In genomic region chr7:5045558-5046396, GRCh38 we compare ENCODE assay signal across 8 cellular contexts. TPM values are rescaled to one million over a fixed set of nuclear protein-coding genes. Genes with fewer than 3 reads are reported as not detected.
DNase-seq lines count a peak whose midpoint lies in the region; ATAC-seq, FAIRE-seq and TF ChIP-seq lines count a peak whose summit lies in the region.

Gene RBAK, plus strand, starts transcription at chr7:5045860. Its CDS starts 2,217 bp downstream, at chr7:5048077.

- peak; percentile 99 for ATAC-seq in GM19372 (IDR thresholded peaks at IDR 0.05; ENCODE audit: low read depth, unreplicated experiment)
- ATAC-seq in HG03521 (IDR thresholded peaks at IDR 0.05; ENCODE audit: unreplicated experiment) = peak; percentile 99
- ATAC-seq in HepG2 = peak; percentile 99

- TF ChIP-seq CTCF in CD14-positive monocyte (IDR thresholded peaks at IDR 0.05) (no peak), HepG2 (CRISPR knock-in tag; IDR thresholded peaks at IDR 0.05) (no peak; the same call in 1 of the 2 replicates)

- H3K4me2 ChIP-seq in HepG2 (ENCODE audit: low read depth, low read length) = peak within 1 kb of the TSS; percentile 77

- peaks cover 0 to 23% (median 14%) of the 10 kb centered on the region in 7 donors for H3K9me3 Mint-ChIP-seq in CD14-positive monocyte
- no peaks in the 10 kb centered on the region for H3K9me3 Mint-ChIP-seq in dendritic cell treated with granulocyte-macrophage colony-stimulating factor and Interleukin-4, amounts not matched to agents 40 ng/mL and 50 ng/mL, for 4 days

- in situ Hi-C loops in HepG2 (cut with HindIII; ENCODE audit: extremely low pct_ligation_motif_present, low pct_unique_long_range_greater_than_20kb) = no loop called here

- peak within 1 kb of the TSS; percentile 93 for H3K9ac ChIP-seq in HepG2 (ENCODE audit: insufficient read depth, low read depth, low read length)

- H3K4me1 ChIP-seq in HepG2 (ENCODE audit: insufficient read depth, low read length) = peaks cover 10% of the 10 kb centered on the region

- no peaks in the 10 kb centered on the region for H3K27me3 ChIP-seq in HepG2 (ENCODE audit: control insufficient read depth in 1 of 2, insufficient read depth in 2 of 2, low read length in 2 of 2)

- H3K27me3 Mint-ChIP-seq in CD14-positive monocyte (ENCODE audit: low read depth in 3 of 3) = peaks cover 5 to 9% (median 6%) of the 10 kb centered on the region in 3 donors
- H3K27me3 Mint-ChIP-seq in dendritic cell treated with granulocyte-macrophage colony-stimulating factor and Interleukin-4, amounts not matched to agents 40 ng/mL and 50 ng/mL, for 4 days = peaks cover 10% of the 10 kb centered on the region

- TF ChIP-seq POLR2A in HepG2 (IDR thresholded peaks at IDR 0.05; ENCODE audit: insufficient read depth in 1 of 2, low read depth in 2 of 2, low read length in 2 of 2) = peak; percentile 71 to 90

- intact Hi-C loops in CD14-positive monocyte (cut with micrococcal nuclease) (no loop called here), HepG2 (cut with micrococcal nuclease; ENCODE audit: unreplicated experiment) (no loop called here)
- intact Hi-C loops in dendritic cell treated with granulocyte-macrophage colony-stimulating factor and Interleukin-4, amounts not matched to agents 40 ng/mL and 50 ng/mL, for 4 days (cut with micrococcal nuclease) = no loop called here

- no peak for TF ChIP-seq EP300 in HepG2 (IDR thresholded peaks at IDR 0.05; ENCODE audit: low read depth in 2 of 2, low read length in 2 of 2)
- TF ChIP-seq EP300 in HepG2 (CRISPR knock-in tag; IDR thresholded peaks at IDR 0.05; ENCODE audit: borderline replicate concordance) = no peak

- peaks cover 19% of the 10 kb centered on the region for H3K4me1 Mint-ChIP-seq in CD14-positive monocyte
- H3K4me1 Mint-ChIP-seq in dendritic cell treated with granulocyte-macrophage colony-stimulating factor and Interleukin-4, amounts not matched to agents 40 ng/mL and 50 ng/mL, for 4 days (ENCODE audit: low read depth) = peaks cover 27% of the 10 kb centered on the region

- H3K36me3 ChIP-seq in HepG2 (replicated peaks in 1 of 2; ENCODE audit: control insufficient read depth in 1 of 2, insufficient read depth in 2 of 2, low read length in 2 of 2) = peaks cover 2 to 13% of the 10 kb centered on the region in 2 experiments; a peak in 3 of 5 replicates

- TSS peak; percentile 59 for BruUV-seq in HepG2 (replicated peaks; lab: Mats Ljungman, UMichigan)

- peaks cover 6% of the 10 kb centered on the region for H3K9me3 ChIP-seq in HepG2 (ENCODE audit: low read length)

- 7% methylated on average over 6 of the region's 69 CpGs for WGBS in HepG2 (ENCODE audit: low lambda C conversion rate)

- H3K79me2 ChIP-seq in HepG2 (ENCODE audit: insufficient read depth, low read length) = peaks cover 12% of the 10 kb centered on the region

- POLR2A ChIA-PET in HepG2 (lab: Yijun Ruan, JAX) = interaction anchor here (1.0 to 2.4 kb wide), 4 partner anchors 10 to 270 kb away, joined by 3 to 9 read pairs (median 6); partner anchors contain the start of gene AP5Z1

- H3K36me3 Mint-ChIP-seq in CD14-positive monocyte = peaks cover 30 to 33% of the 10 kb centered on the region in 2 donors
- H3K36me3 Mint-ChIP-seq in dendritic cell treated with granulocyte-macrophage colony-stimulating factor and Interleukin-4, amounts not matched to agents 40 ng/mL and 50 ng/mL, for 4 days (ENCODE audit: low read depth) = peaks cover 56% of the 10 kb centered on the region

- FAIRE-seq in HepG2 (lab: Jason Lieb, UNC) = no peak

- H2AFZ ChIP-seq in HepG2 (ENCODE audit: low read length) = peak within 1 kb of the TSS; percentile 71

- peak within 1 kb of the TSS; percentile 83 for H3K27ac ChIP-seq in HepG2 (ENCODE audit: extremely low read length, insufficient read depth, low read length)

- H3K4me3 Mint-ChIP-seq in CD14-positive monocyte = peak within 1 kb of the TSS; percentile 92 to 95
- peak within 1 kb of the TSS; percentile 95 for H3K4me3 Mint-ChIP-seq in dendritic cell treated with granulocyte-macrophage colony-stimulating factor and Interleukin-4, amounts not matched to agents 40 ng/mL and 50 ng/mL, for 4 days

- peak within 1 kb of the TSS; percentile 73 to 92 (median 79) for H3K4me3 ChIP-seq in HepG2 (replicated peaks in 1 of 3; ENCODE audit: insufficient read depth in 1 of 3, low read depth in 2 of 3, low read length in 3 of 3)

- CTCF ChIA-PET in HepG2 (lab: Yijun Ruan, JAX; ENCODE audit: low intra/inter-chr PET ratio, low total read pairs) = no interaction called here

- TF ChIP-seq RAD21 in HepG2 (CRISPR knock-in tag; IDR thresholded peaks at IDR 0.05) = peak; percentile 31; the same call in 1 of the 2 replicates

- H4K20me1 ChIP-seq in HepG2 (ENCODE audit: insufficient read depth, low read length) = 0 out of 2 replicates have a peak, but pooled peaks cover 3% of the 10 kb centered on the region

- H3K27ac Mint-ChIP-seq in CD14-positive monocyte = peak within 1 kb of the TSS; percentile 74 to 91 (median 81)
- H3K27ac Mint-ChIP-seq in dendritic cell treated with granulocyte-macrophage colony-stimulating factor and Interleukin-4, amounts not matched to agents 40 ng/mL and 50 ng/mL, for 4 days = peak within 1 kb of the TSS; percentile 89

- DNase-seq in CD14-positive monocyte (ENCODE audit: low spot score) = peak; percentile 95
- DNase-seq in NCI-H748 treated with DMSO at 0.1 percent for 48 hours (lab: John Stamatoyannopoulos, UW) = peak; percentile 81
- peak; percentile 77 to 88 for DNase-seq in activated CD4-positive, alpha-beta T cell treated with anti-CD3 and anti-CD28 coated beads, Interleukin-2, amount 50 U/mL, for 24 hours (ENCODE audit: low read depth in 1 of 2, low spot score in 1 of 2)
- peak; percentile 92 for DNase-seq in HepG2 (ENCODE audit: low spot score)
- DNase-seq in stimulated activated CD4-positive, alpha-beta T cell treated with anti-CD3 and anti-CD28 coated beads, Interleukin-2, amount 100 ng/mL, for 48 hours = peak; percentile 81 to 85

TF ChIP-seq in HepG2, 621 proteins besides CTCF, POLR2A, EP300 and RAD21 (continues in another document):
- TF ChIP-seq KDM2A (CRISPR knock-in tag; IDR thresholded peaks at IDR 0.05; ENCODE audit: borderline replicate concordance, low read depth) (peak; percentile 81), DR1 (CRISPR knock-in tag; IDR thresholded peaks at IDR 0.05) (peak; percentile 47; the same call in 1 of the 2 replicates), ZNF33B (CRISPR knock-in tag; IDR thresholded peaks at IDR 0.05) (peak; percentile 24; the same call in 1 of the 2 replicates), ZC3H4 (CRISPR knock-in tag; IDR thresholded peaks at IDR 0.05; ENCODE audit: borderline replicate concordance) (no peak), ZKSCAN8 (CRISPR knock-in tag; IDR thresholded peaks at IDR 0.05; ENCODE audit: borderline replicate concordance) (0 out of 2 replicates have a peak, but pooled peaks have one; percentile 26), POGK (CRISPR knock-in tag; conservative IDR thresholded peaks at IDR 0.05) (peak; percentile 71), ZSCAN22 (CRISPR knock-in tag; IDR thresholded peaks at IDR 0.05) (0 out of 2 replicates have a peak, but pooled peaks have one; percentile 39), ARHGAP35 (CRISPR knock-in tag; IDR thresholded peaks at IDR 0.05; ENCODE audit: borderline replicate concordance) (0 out of 2 replicates have a peak, but pooled peaks have one; percentile 59), ETV5 (CRISPR knock-in tag; IDR thresholded peaks at IDR 0.05; ENCODE audit: borderline replicate concordance) (peak; percentile 85), ZNF138 (CRISPR knock-in tag; IDR thresholded peaks at IDR 0.05; ENCODE audit: low read depth) (peak; percentile 65; the same call in 1 of the 2 replicates), CAMTA2 (CRISPR knock-in tag; IDR thresholded peaks at IDR 0.05; ENCODE audit: borderline replicate concordance) (peak; percentile 76; the same call in 1 of the 2 replicates)

RNA-seq across cellular contexts. Expression of gene RBAK, which starts in this region (rescaled TPM):
- 1 to 10 TPM in 1 of 2 donors, under 1 TPM in 1; 0.74 to 1.8 TPM for polyA plus RNA-seq in CD14-positive monocyte
- 11.8 and 14.9 TPM in 2 replicates for total RNA-seq in HepG2 (2016; rRNA removed; fragmentation: Illumina TruSeq; extraction: Trizol)
- 0.79 and 0.81 TPM in 2 replicates for total RNA-seq in HepG2 (2016; cell fraction: cytosol; rRNA removed; fragmentation: Illumina TruSeq; extraction: Trizol; ENCODE audit: low read depth)
- 11.7 and 14.1 TPM in 2 replicates for total RNA-seq in HepG2 (2016; cell fraction: insoluble cytoplasmic fraction; rRNA removed; fragmentation: Illumina TruSeq; extraction: Trizol)
- 4.4 and 5.2 TPM in 2 replicates for total RNA-seq in HepG2 (2016; cell fraction: membrane; rRNA removed; fragmentation: Illumina TruSeq; extraction: Trizol)
- total RNA-seq in HepG2 (2016; cell fraction: nucleus; rRNA removed; fragmentation: Illumina TruSeq; extraction: Trizol) = 18.8 and 20.9 TPM in 2 replicates
- polyA plus RNA-seq in HepG2 (2011; rRNA removed) = 4.2 and 4.4 TPM in 2 replicates
- polyA plus RNA-seq in HepG2 (2011; cell fraction: cytosol; rRNA removed) = 1.2 and 1.9 TPM in 2 replicates
- 5.2 and 6.8 TPM in 2 replicates for polyA plus RNA-seq in HepG2 (2011; cell fraction: nucleus; rRNA removed)
- polyA plus RNA-seq in HepG2 (2012) = 6.3 and 7.2 TPM in 2 replicates
- 0.31 and 0.35 TPM in 2 replicates for polyA plus RNA-seq in HepG2 (2016; cell fraction: cytosol; fragmentation: Illumina TruSeq; extraction: Trizol; ENCODE audit: low read depth)
- polyA plus RNA-seq in HepG2 (2016; cell fraction: insoluble cytoplasmic fraction; fragmentation: Illumina TruSeq; extraction: Trizol; ENCODE audit: low read depth) = 8.7 and 9.4 TPM in 2 replicates
- polyA plus RNA-seq in HepG2 (2016; cell fraction: membrane; fragmentation: Illumina TruSeq; extraction: Trizol; ENCODE audit: low read depth) = 1.3 and 1.4 TPM in 2 replicates
- polyA plus RNA-seq in HepG2 (2016; cell fraction: nucleus; fragmentation: Illumina TruSeq; extraction: Trizol; ENCODE audit: insufficient read depth, low read depth) = 26.4 and 26.9 TPM in 2 replicates
- 1.5 and 4.0 TPM in 2 replicates for polyA minus RNA-seq in HepG2 (2011; rRNA and poly(A)+ RNA removed; ENCODE audit: low replicate concordance)
- 5.8 and 7.4 TPM in 2 replicates for polyA minus RNA-seq in HepG2 (2011; cell fraction: cytosol; rRNA and poly(A)+ RNA removed)
- polyA minus RNA-seq in HepG2 (2011; cell fraction: nucleus; rRNA and poly(A)+ RNA removed) = 26.0 and 26.4 TPM in 2 replicates

Comparison
In these comparisons a context has a peak if more than half of its experiments do, and no peak if none do; other contexts are left out.
1. Peak in every context shown above with its lines: DNase-seq, ATAC-seq, H3K4me3 ChIP-seq and H3K27ac ChIP-seq.